Comparison of ENCODE assay signal across 16 cellular contexts in the genomic region with DNA sequence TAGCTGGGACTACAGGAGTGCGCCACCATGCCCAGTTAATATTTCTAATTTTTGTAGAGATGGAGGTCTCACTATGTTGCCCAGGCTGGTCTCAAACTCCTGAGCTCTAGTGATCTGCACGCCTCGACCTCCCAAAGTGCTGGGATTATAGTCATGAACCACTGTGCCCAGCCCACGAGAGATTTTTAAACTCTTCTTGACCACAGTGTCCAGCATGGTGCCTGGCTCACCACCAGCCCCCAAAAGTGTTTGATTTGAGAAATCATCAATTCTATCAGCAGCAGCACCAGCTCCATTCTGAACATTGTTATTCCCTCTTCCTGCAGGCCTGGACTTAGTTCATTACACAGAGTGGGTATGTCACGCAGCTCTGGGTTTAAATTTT. TPM values are rescaled to one million over a fixed set of nuclear protein-coding genes. Genes with fewer than 3 reads are reported as not detected.
DNase-seq lines count a peak whose midpoint lies in the region; ATAC-seq and TF ChIP-seq lines count a peak whose summit lies in the region.
"Had no signal": no experiment of that assay in that cellular context is flagged by ENCODE, and none has a peak within 500 bp of the region (broad histone marks: within the 10 kb centered on the region; RNA-seq: fewer than 3 reads in every experiment).

No MANE protein-coding gene starts in this region.

- peaks cover 40% of the 10 kb centered on the region for H3K36me3 Mint-ChIP-seq in Calu3 (ENCODE audit: insufficient read depth, unreplicated experiment)

- H3K4me3 Mint-ChIP-seq in Calu3 (ENCODE audit: low read depth, unreplicated experiment): no peak overlapping the region
- H3K4me3 Mint-ChIP-seq: activated CD4-positive, alpha-beta T cell treated with anti-CD3 and anti-CD28 coated beads for 36 hours; B cell; stimulated activated naive CD8-positive, alpha-beta T cell treated with anti-CD3 and anti-CD28 coated beads, Interleukin-15, amount 100 ng/mL, for 72 hours had no signal

- no peak overlapping the region for H3K4me2 ChIP-seq in skeletal muscle satellite cell (ENCODE audit: low read length)

- no peaks in the 10 kb centered on the region for H3K9me3 Mint-ChIP-seq in Calu3 (ENCODE audit: low read depth, unreplicated experiment)
- H3K9me3 Mint-ChIP-seq: stimulated activated naive CD8-positive, alpha-beta T cell treated with anti-CD3 and anti-CD28 coated beads, Interleukin-15, amount 100 ng/mL, for 72 hours had no signal

- H3K36me3 ChIP-seq in ascending aorta (no peaks in the 10 kb centered on the region), left lung (no peaks in the 10 kb centered on the region), skeletal muscle satellite cell (ENCODE audit: insufficient read depth, low read length) (no peaks in the 10 kb centered on the region), mucosa of descending colon (ENCODE audit: low read depth) (no peaks in the 10 kb centered on the region)

- intact Hi-C loops in Calu3 (cut with micrococcal nuclease; ENCODE audit: unreplicated experiment): loop anchor here (5.0 kb wide), 1 partner anchor 40 kb away; no protein-coding TSS in a partner anchor
- intact Hi-C loops in ascending aorta (cut with DNase I): loop anchor here (2.0 kb wide), 1 partner anchor 59 kb away; no protein-coding TSS in a partner anchor
- intact Hi-C loops in left lung (cut with DNase I): loop anchor here in 1 of 2 donors (5.0 kb wide), 1 partner anchor 95 kb away; no protein-coding TSS in a partner anchor
- intact Hi-C loops in mucosa of descending colon (cut with DNase I, micrococcal nuclease): loop anchor here in 1 of 2 donors (5.0 kb wide), 1 partner anchor 110 kb away; no protein-coding TSS in a partner anchor

- ATAC-seq in left lung (no peak), mucosa of descending colon (no peak)
- ATAC-seq: stimulated activated naive CD8-positive, alpha-beta T cell treated with anti-CD3 and anti-CD28 coated beads, Interleukin-15, amount 100 ng/mL, for 72 hours had no signal

- H3K27ac ChIP-seq in ascending aorta (peak overlapping the region; percentile 86 to 88), left lung (peak overlapping the region; percentile 65 to 93)
- H3K27ac ChIP-seq: HL-60 had no signal

- H3K9ac ChIP-seq in skeletal muscle satellite cell (ENCODE audit: low read depth, low read length): peak overlapping the region; percentile 68
- H3K9ac ChIP-seq: parathyroid adenoma had no signal

- no peaks in the 10 kb centered on the region for H3K9me3 ChIP-seq in ascending aorta
- H3K9me3 ChIP-seq in left lung: no peaks in the 10 kb centered on the region
- H3K9me3 ChIP-seq in skeletal muscle satellite cell (replicated peaks; ENCODE audit: low read length): no peaks in the 10 kb centered on the region
- no peaks in the 10 kb centered on the region for H3K9me3 ChIP-seq in mucosa of descending colon

- H3K27ac Mint-ChIP-seq in Calu3 (ENCODE audit: unreplicated experiment): peak overlapping the region; percentile 14
- H3K27ac Mint-ChIP-seq: activated CD4-positive, alpha-beta T cell treated with anti-CD3 and anti-CD28 coated beads for 36 hours had no signal

- DNase-seq in Calu3 (no peak), ascending aorta (ENCODE audit: low spot score in 2 of 2) (no peak), left lung (no peak), mucosa of descending colon (no peak), NCI-H1417 treated with DMSO at 0.1 percent for 48 hours (lab: John Stamatoyannopoulos, UW) (no peak), T-helper 9 cell (no peak), GF-D8 (lab: John Stamatoyannopoulos, UW) (no peak)
- DNase-seq: activated CD4-positive, alpha-beta T cell treated with anti-CD3 and anti-CD28 coated beads for 36 hours; activated CD8-positive, alpha-beta memory T cell treated with anti-CD3 and anti-CD28 coated beads, Interleukin-2, amount 50 U/mL, for 48 hours; activated naive CD4-positive, alpha-beta T cell treated with Interleukin-2 at 50 U/mL for 16 hours; NCI-H345; stimulated activated naive CD8-positive, alpha-beta T cell treated with anti-CD3 and anti-CD28 coated beads, Interleukin-15, amount 100 ng/mL, for 72 hours had no signal

- H3K27me3 Mint-ChIP-seq in Calu3 (ENCODE audit: unreplicated experiment): no peaks in the 10 kb centered on the region
- H3K27me3 Mint-ChIP-seq: B cell had no signal

- no peak overlapping the region for H3K4me3 ChIP-seq in ascending aorta
- no peak overlapping the region for H3K4me3 ChIP-seq in left lung
- H3K4me3 ChIP-seq in skeletal muscle satellite cell (ENCODE audit: low read length): no peak overlapping the region
- no peak overlapping the region for H3K4me3 ChIP-seq in mucosa of descending colon

- H3K4me1 ChIP-seq in ascending aorta (peaks cover 19 to 34% of the 10 kb centered on the region in 2 donors), left lung (peaks cover 15 to 57% of the 10 kb centered on the region in 2 donors), skeletal muscle satellite cell (ENCODE audit: control insufficient read depth, insufficient read depth, low read length) (peaks cover 43% of the 10 kb centered on the region), mucosa of descending colon (ENCODE audit: low read depth) (peaks cover 4% of the 10 kb centered on the region)

- TF ChIP-seq CTCF in Calu3 (IDR thresholded peaks at IDR 0.05; ENCODE audit: unreplicated experiment) (no peak), ascending aorta (IDR thresholded peaks at IDR 0.05) (no peak), left lung (IDR thresholded peaks at IDR 0.05) (no peak), mucosa of descending colon (IDR thresholded peaks at IDR 0.05) (no peak)

- CTCF ChIA-PET in Calu3 (lab: Charles Lee): interaction anchor here (1.7 to 3.5 kb wide), 5 partner anchors 15 to 110 kb away, joined by 6 to 14 read pairs (median 10); no protein-coding TSS in a partner anchor

- H3K27me3 ChIP-seq in ascending aorta (no peaks in the 10 kb centered on the region), left lung (no peaks in the 10 kb centered on the region), skeletal muscle satellite cell (ENCODE audit: control insufficient read depth, insufficient read depth, low read length) (no peaks in the 10 kb centered on the region)

- BruUV-seq in Calu3 (replicated peaks; lab: Mats Ljungman, UMichigan): no TSS peak

- H3K4me1 Mint-ChIP-seq in Calu3 (ENCODE audit: low read depth, unreplicated experiment): peaks cover 84% of the 10 kb centered on the region

RNA-seq across cellular contexts. Expression of gene TGM2, which starts 2.4 kb away (rescaled TPM):
- total RNA-seq in Calu3 (2022) (261 and 311 TPM in 2 replicates), ascending aorta (529 TPM), left lung (100 to 1,000 TPM; 174 to 391 TPM), mucosa of descending colon (10 to 100 TPM; 14.9 to 62.2 (median 33.3) TPM)
- 1.8 and 4.2 TPM in 2 replicates for total RNA-seq in skeletal muscle satellite cell (2012; rRNA removed)
